ENCODE assay signal across 25 cellular contexts in genomic region chr5:178699854-178700253, GRCh38.
"Had no signal": no experiment of that assay in that cellular context is flagged by ENCODE, and none has a peak within 500 bp of the region (broad histone marks: within the 10 kb centered on the region; RNA-seq: fewer than 3 reads in every experiment).

No MANE protein-coding gene starts in this region.

- H3K9me3 ChIP-seq: ovary, thoracic aorta had no signal

- H3K36me3 Mint-ChIP-seq: natural killer cell, neural progenitor cell had no signal

- H3K36me3 ChIP-seq: left ventricle myocardium inferior, neural progenitor cell, ovary, right atrium auricular region, right lobe of liver, suprapubic skin, thoracic aorta, tibial artery, upper lobe of right lung had no signal

- H3K4me3 ChIP-seq: hepatocyte, left ventricle myocardium inferior, lung, neural progenitor cell, ovary, right atrium auricular region, right lobe of liver, smooth muscle cell, suprapubic skin, thoracic aorta, tibial artery, upper lobe of right lung had no signal

- H3K4me1 ChIP-seq: left ventricle myocardium inferior, neural progenitor cell, right atrium auricular region, right lobe of liver, suprapubic skin, tibial artery, upper lobe of right lung had no signal

- H3K4me1 Mint-ChIP-seq: mesothelial cell of epicardium; naive B cell; natural killer cell; neural progenitor cell; stimulated activated naive B cell treated with anti-CD40 and anti-IgM and Interleukin-4, amounts not matched to agents 10 μg/mL and 1 μg/mL and 100 μg/mL, for 72 hours had no signal

- DNase-seq: islet precursor cell; left ventricle myocardium inferior; mesendoderm; naive B cell; natural killer cell; nephron progenitor cell; ovary; right lobe of liver; stimulated activated CD4-positive, alpha-beta T cell treated with anti-CD3 and anti-CD28 coated beads, Interleukin-1b, Interleukin-23, amount 100 ng/mL, for 48 hours; stimulated activated CD4-positive, alpha-beta T cell treated with anti-CD3 and anti-CD28 coated beads, Interleukin-2, amount 100 ng/mL, for 48 hours; stimulated activated CD4-positive, alpha-beta T cell treated with anti-CD3 and anti-CD28 coated beads, Interleukin-4, amount 100 ng/mL, for 4 hours; stimulated activated CD8-positive, alpha-beta memory T cell treated with anti-CD3 and anti-CD28 coated beads, Interleukin-4, amount 100 ng/mL, for 48 hours; stimulated activated naive B cell treated with anti-CD40 and anti-IgM and Interleukin-4, amounts not matched to agents 10 μg/mL and 1 μg/mL and 100 μg/mL, for 72 hours; stimulated activated naive CD8-positive, alpha-beta T cell treated with anti-CD3 and anti-CD28 coated beads, Interleukin-15, Interleukin-2, amounts not matched to agents 100 U/mL and 50 U/mL, for 24 hours; tibial artery; upper lobe of right lung had no signal

- H3K27me3 ChIP-seq: hepatocyte, neural progenitor cell, ovary, right atrium auricular region, right lobe of liver, suprapubic skin, tibial artery, upper lobe of right lung had no signal

- H3K27ac Mint-ChIP-seq: mesothelial cell of epicardium; naive B cell; natural killer cell; nephron progenitor cell; neural progenitor cell; progenitor cell of endocrine pancreas; stimulated activated naive B cell treated with anti-CD40 and anti-IgM and Interleukin-4, amounts not matched to agents 10 μg/mL and 1 μg/mL and 100 μg/mL, for 72 hours had no signal

- H3K4me3 Mint-ChIP-seq: mesothelial cell of epicardium; natural killer cell; nephron progenitor cell; neural progenitor cell; stimulated activated naive B cell treated with anti-CD40 and anti-IgM and Interleukin-4, amounts not matched to agents 10 μg/mL and 1 μg/mL and 100 μg/mL, for 72 hours had no signal

- ATAC-seq: natural killer cell; right lobe of liver; stimulated activated naive B cell treated with anti-CD40 and anti-IgM and Interleukin-4, amounts not matched to agents 10 μg/mL and 1 μg/mL and 100 μg/mL, for 72 hours; stimulated activated naive CD8-positive, alpha-beta T cell treated with anti-CD3 and anti-CD28 coated beads, Interleukin-15, Interleukin-2, amounts not matched to agents 100 U/mL and 50 U/mL, for 24 hours; upper lobe of right lung had no signal
